11 cellular contexts compared by ENCODE assay signal in genomic region chr11:119590651-119591308, GRCh38.
DNase-seq lines count a peak whose midpoint lies in the region; FAIRE-seq and TF ChIP-seq lines count a peak whose summit lies in the region.
"Had no signal": no experiment of that assay in that cellular context is flagged by ENCODE, and none has a peak within 500 bp of the region (broad histone marks: within the 10 kb centered on the region; RNA-seq: fewer than 3 reads in every experiment).

No MANE protein-coding gene starts in this region.

- no peak for FAIRE-seq in frontal cortex (lab: Jason Lieb, UNC)

- H3K36me3 ChIP-seq in PC-9 (ENCODE audit: low read depth): no peaks in the 10 kb centered on the region
- H3K36me3 ChIP-seq: transverse colon had no signal

- no peaks in the 10 kb centered on the region for H4K20me1 ChIP-seq in PC-9 (ENCODE audit: insufficient read depth)

- peak overlapping the region; percentile 51 for H3K4me2 ChIP-seq in PC-9

- H2AFZ ChIP-seq in PC-9: no peak overlapping the region

- peak overlapping the region; percentile 83 for H3K27ac ChIP-seq in PC-9
- peak overlapping the region in 19 of 21 experiments; percentile 15 to 85 (median 70) for H3K27ac ChIP-seq in skin epidermis
- H3K27ac ChIP-seq: transverse colon, VCaP had no signal

- intact Hi-C loops in PC-9 (cut with micrococcal nuclease; ENCODE audit: unreplicated experiment): loop anchor here (5.0 kb wide), 1 partner anchor 532 kb away; no protein-coding TSS in a partner anchor

- peak; percentile 17 for DNase-seq in SIG-M5 treated with dmso at 0.1 percent for 504 hours (lab: John Stamatoyannopoulos, UW; ENCODE audit: unreplicated experiment)
- DNase-seq in SIG-M5 (lab: John Stamatoyannopoulos, UW): no peak
- peak; percentile 66 to 99 for DNase-seq in PC-9
- DNase-seq in fibroblast of peridontal ligament (ENCODE audit: extremely low read depth): peak; percentile 13
- no peak for DNase-seq in frontal cortex (ENCODE audit: low spot score in 2 of 2)
- no peak for DNase-seq in NK-92 treated with Interleukin-12 subunit alpha and Interleukin-12 subunit beta, amount 100 ng/mL, for 24 hours (lab: John Stamatoyannopoulos, UW)
- no peak for DNase-seq in NCI-H1417 treated with DMSO at 0.1 percent for 48 hours (lab: John Stamatoyannopoulos, UW)
- DNase-seq: left cardiac atrium, transverse colon had no signal

- no peaks in the 10 kb centered on the region for H3K9me2 ChIP-seq in PC-9 (ENCODE audit: insufficient read depth)

- no peaks in the 10 kb centered on the region for H3K9me3 ChIP-seq in PC-9 (ENCODE audit: insufficient read depth, low read depth)
- H3K9me3 ChIP-seq: transverse colon had no signal

- H3K4me3 ChIP-seq in PC-9: no peak overlapping the region
- no peak overlapping the region for H3K4me3 ChIP-seq in skin epidermis
- H3K4me3 ChIP-seq: transverse colon had no signal

- H3K4me1 ChIP-seq in PC-9 (replicated peaks; ENCODE audit: insufficient read depth): peaks cover 56% of the 10 kb centered on the region
- H3K4me1 ChIP-seq: transverse colon had no signal

- no peak for TF ChIP-seq CTCF in PC-9 (conservative IDR thresholded peaks at IDR 0.05)

- POLR2A ChIA-PET in PC-9 (lab: Charles Lee; ENCODE audit: unreplicated experiment): interaction anchor here (0.6 to 0.7 kb wide), 4 partner anchors 8 to 489 kb away, joined by 3 to 5 read pairs (median 4); no protein-coding TSS in a partner anchor

- H3F3A ChIP-seq in PC-9 (ENCODE audit: insufficient read depth, low read depth): peaks cover 47% of the 10 kb centered on the region

- H3K79me2 ChIP-seq in PC-9 (ENCODE audit: low read depth): no peaks in the 10 kb centered on the region

- CTCF ChIA-PET in PC-9 (lab: Charles Lee): interaction anchor here (0.5 to 1.0 kb wide), 2 partner anchors 33 to 57 kb away, joined by 3 read pairs; no protein-coding TSS in a partner anchor

- BruUV-seq in PC-9 (replicated peaks; lab: Mats Ljungman, UMichigan): no TSS peak

- no peaks in the 10 kb centered on the region for H3K27me3 ChIP-seq in PC-9 (ENCODE audit: insufficient read depth, low read depth)

Comparison
In these comparisons a context has a peak if more than half of its experiments do, and no peak if none do; other contexts are left out.
1. DNase-seq: peak in SIG-M5 treated with dmso at 0.1 percent for 504 hours (single experiment), PC-9 (2 of 2) and fibroblast of peridontal ligament (single experiment); none in SIG-M5 (single experiment), frontal cortex (0 of 2), NK-92 treated with Interleukin-12 subunit alpha and Interleukin-12 subunit beta, amount 100 ng/mL, for 24 hours (single experiment) and NCI-H1417 treated with DMSO at 0.1 percent for 48 hours (single experiment).